In genomic region chr5:11609570-11610322, GRCh38 we compare ENCODE assay signal across 19 cellular contexts.
A peak's percentile ranks its signal among the peaks of the same experiment; 100 is the strongest.
DNase-seq lines count a peak whose midpoint lies in the region; ATAC-seq and TF ChIP-seq lines count a peak whose summit lies in the region.
"Had no signal": no experiment of that assay in that cellular context is flagged by ENCODE, and none has a peak within 500 bp of the region (broad histone marks: within the 10 kb centered on the region; RNA-seq: fewer than 3 reads in every experiment).

No MANE protein-coding gene starts in this region.

- TF ChIP-seq EP300 in transverse colon (IDR thresholded peaks at IDR 0.05; ENCODE audit: low read depth): no peak

- in situ Hi-C loops in transverse colon (cut with MboI; ENCODE audit: low pct_ligation_motif_present in 1 of 4, low pct_unique_long_range_greater_than_20kb in 1 of 4, low sequenced_read_pairs in 3 of 4): no loop called here

- peak; percentile 53 for DNase-seq in Right ventricle myocardium inferior (ENCODE audit: missing footprints)
- no peak for DNase-seq in right atrium auricular region (ENCODE audit: low spot score)
- DNase-seq in heart right ventricle: peak in 1 of 2 donors; percentile 20
- no peak for DNase-seq in left colon
- DNase-seq in transverse colon: peak; percentile 13
- DNase-seq in spleen: no peak
- no peak for DNase-seq in activated T-cell treated with anti-CD3 and anti-CD28 coated beads, Interleukin-2, amount 50 U/mL, for 48 hours
- DNase-seq: CD4-positive, CD25-positive, alpha-beta regulatory T cell; DMS53; KBM-7; NCI-H1694 treated with DMSO at 0.1 percent for 48 hours; NCI-H2081; NCI-H446; NCI-H524 treated with DMSO at 0.1 percent for 48 hours; NK-92 treated with Interleukin-12 subunit alpha and Interleukin-12 subunit beta, amount 100 ng/mL, for 24 hours; PC-3 had no signal

- no peak overlapping the region for H3K27ac ChIP-seq in right atrium auricular region
- peak overlapping the region in 4 of 10 donors; percentile 26 to 62 (median 46) for H3K27ac ChIP-seq in heart right ventricle
- H3K27ac ChIP-seq in transverse colon: no peak overlapping the region
- no peak overlapping the region for H3K27ac ChIP-seq in spleen
- H3K27ac ChIP-seq: BLaER1, SJSA1 had no signal

- no peak for TF ChIP-seq POLR2A in transverse colon (IDR thresholded peaks at IDR 0.05)
- TF ChIP-seq POLR2A in spleen (IDR thresholded peaks at IDR 0.05): no peak

- ATAC-seq in Right ventricle myocardium inferior (peak; percentile 90), heart right ventricle (peak; percentile 55 to 98 (median 81)), left colon (peak; percentile 90), HG03521 (IDR thresholded peaks at IDR 0.05; ENCODE audit: unreplicated experiment) (no peak)
- ATAC-seq: PC-3 had no signal

- H3K27me3 ChIP-seq in right atrium auricular region: no peaks in the 10 kb centered on the region
- H3K27me3 ChIP-seq in heart right ventricle: no peaks in the 10 kb centered on the region
- H3K27me3 ChIP-seq in transverse colon: no peaks in the 10 kb centered on the region
- H3K27me3 ChIP-seq in spleen (replicated peaks in 1 of 7): no peaks in the 10 kb centered on the region
- H3K27me3 ChIP-seq: BLaER1 had no signal

- intact Hi-C loops in Right ventricle myocardium inferior (cut with DNase I) (loop anchor here (5.0 kb wide), 1 partner anchor 82 kb away; no protein-coding TSS in a partner anchor), heart right ventricle (cut with DNase I) (loop anchor here in 2 of 10 donors (10.0 kb wide), 2 partner anchors 325 to 345 kb away; no protein-coding TSS in a partner anchor), left colon (cut with DNase I, micrococcal nuclease) (no loop called here), transverse colon (cut with DNase I; ENCODE audit: low total_unique reads) (no loop called here), spleen (cut with DNase I; ENCODE audit: low total_unique reads) (no loop called here)

- 43 to 55% methylated on average over 5 of the region's 5 CpGs for WGBS in heart right ventricle, 2 donors
- 11 to 32% methylated on average over 5 of the region's 5 CpGs for WGBS in transverse colon (ENCODE audit: low coverage in 1 of 2), 2 donors
- WGBS in spleen, 5 donors: 52 to 66% (median 61%) methylated on average over 5 of the region's 5 CpGs

- H3K4me1 ChIP-seq in right atrium auricular region (no peaks in the 10 kb centered on the region), heart right ventricle (peaks cover 0 to 5% (median 0%) of the 10 kb centered on the region in 9 donors), transverse colon (no peaks in the 10 kb centered on the region), spleen (no peaks in the 10 kb centered on the region)
- H3K4me1 ChIP-seq: BLaER1, SJSA1 had no signal

- no peaks in the 10 kb centered on the region for H3K36me3 ChIP-seq in right atrium auricular region
- H3K36me3 ChIP-seq in heart right ventricle: no peaks in the 10 kb centered on the region
- no peaks in the 10 kb centered on the region for H3K36me3 ChIP-seq in transverse colon
- no peaks in the 10 kb centered on the region for H3K36me3 ChIP-seq in spleen
- H3K36me3 ChIP-seq: BLaER1, SJSA1 had no signal

- H3K9me3 ChIP-seq in right atrium auricular region (no peaks in the 10 kb centered on the region), heart right ventricle (no peaks in the 10 kb centered on the region), transverse colon (no peaks in the 10 kb centered on the region), spleen (no peaks in the 10 kb centered on the region)
- H3K9me3 ChIP-seq: BLaER1, SJSA1 had no signal

- H3K4me3 ChIP-seq in right atrium auricular region (no peak overlapping the region), heart right ventricle (no peak overlapping the region), transverse colon (no peak overlapping the region), spleen (no peak overlapping the region)
- H3K4me3 ChIP-seq: BLaER1, SJSA1 had no signal

- TF ChIP-seq CTCF in right atrium auricular region (IDR thresholded peaks at IDR 0.05): no peak
- no peak for TF ChIP-seq CTCF in heart right ventricle (IDR thresholded peaks at IDR 0.05)
- no peak for TF ChIP-seq CTCF in transverse colon (IDR thresholded peaks at IDR 0.05)
- TF ChIP-seq CTCF in spleen (IDR thresholded peaks at IDR 0.05 in 8 of 11, conservative IDR thresholded peaks at IDR 0.05 in 3 of 11): no peak

Comparison
In these comparisons a context has a peak if more than half of its experiments do, and no peak if none do; other contexts are left out.
1. DNase-seq: peak in Right ventricle myocardium inferior (single experiment) and transverse colon (single experiment); none in right atrium auricular region (single experiment), left colon (0 of 2), spleen (single experiment) and activated T-cell treated with anti-CD3 and anti-CD28 coated beads, Interleukin-2, amount 50 U/mL, for 48 hours (0 of 2).